In the genomic region with DNA sequence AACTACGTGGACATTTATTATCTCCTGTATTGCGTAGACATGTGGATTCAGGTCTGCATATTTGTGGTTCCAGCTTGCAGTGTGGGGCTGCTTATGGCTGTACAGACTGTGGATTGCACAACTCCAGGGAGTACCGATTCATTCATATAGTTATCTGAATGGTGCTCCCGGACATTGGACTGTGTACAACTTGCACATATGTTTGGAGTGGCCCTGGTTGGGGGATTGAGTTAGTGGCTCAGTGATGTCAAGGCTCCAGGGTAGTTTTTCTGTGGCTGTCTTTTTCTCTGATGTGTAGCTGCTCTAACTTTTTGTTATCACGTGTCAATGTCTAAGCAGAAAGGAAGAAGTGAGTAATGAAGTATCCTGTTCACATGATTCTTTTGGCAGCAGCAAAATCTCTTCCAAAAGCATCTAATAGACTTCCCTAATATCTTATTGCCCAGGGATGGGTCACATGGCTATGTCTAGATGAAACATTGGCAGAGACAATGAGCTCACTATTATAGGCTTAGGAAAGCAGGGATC, we compare ENCODE assay signal across 8 cellular contexts. TPM values are rescaled to one million over a fixed set of nuclear protein-coding genes. Genes with fewer than 3 reads are reported as not detected.
DNase-seq lines count a peak whose midpoint lies in the region; TF ChIP-seq lines count a peak whose summit lies in the region.

No MANE protein-coding gene starts in this region.

- no peaks in the 10 kb centered on the region for H3K79me2 ChIP-seq in osteoblast (ENCODE audit: insufficient read depth, low read length)
- H3K79me2 ChIP-seq in OCI-LY7 (ENCODE audit: insufficient read depth, low read depth, low read length): no peaks in the 10 kb centered on the region

- H3K36me3 ChIP-seq in osteoblast (ENCODE audit: insufficient read depth, low read length) (no peaks in the 10 kb centered on the region), OCI-LY7 (ENCODE audit: insufficient read depth, low read length) (no peaks in the 10 kb centered on the region)

- no peaks in the 10 kb centered on the region for H3K9me2 ChIP-seq in OCI-LY7 (ENCODE audit: insufficient read depth, low read length)

- H4K20me1 ChIP-seq in osteoblast (ENCODE audit: insufficient read depth, low read length) (no peaks in the 10 kb centered on the region), OCI-LY7 (ENCODE audit: insufficient read depth, low read length) (no peaks in the 10 kb centered on the region)

- intact Hi-C loops in OCI-LY7 (cut with micrococcal nuclease; ENCODE audit: unreplicated experiment): no loop called here

- H3K4me3 ChIP-seq in osteoblast (ENCODE audit: insufficient read depth, low read length) (peak overlapping the region; percentile 13), OCI-LY7 (ENCODE audit: low read depth, low read length, poor library complexity, severe bottlenecking) (no peak overlapping the region)

- H3K4me2 ChIP-seq in osteoblast (ENCODE audit: insufficient read depth, low read length) (peak overlapping the region; percentile 61), OCI-LY7 (ENCODE audit: low read length) (no peak overlapping the region)

- TF ChIP-seq CTCF in osteoblast (IDR thresholded peaks at IDR 0.05; ENCODE audit: extremely low read depth, low read depth, low read length) (no peak), OCI-LY7 (conservative IDR thresholded peaks at IDR 0.05; ENCODE audit: low read length) (no peak)

- CTCF ChIA-PET in OCI-LY7 (lab: Charles Lee; ENCODE audit: unreplicated experiment): no interaction called here

- H3K4me1 ChIP-seq in osteoblast (ENCODE audit: insufficient read depth, low read length) (peaks cover 54% of the 10 kb centered on the region), OCI-LY7 (ENCODE audit: insufficient read depth, low read length, poor library complexity, severe bottlenecking) (peaks cover 12% of the 10 kb centered on the region)

- POLR2A ChIA-PET in OCI-LY7 (lab: Charles Lee): no interaction called here

- BruUV-seq in OCI-LY7 (replicated peaks; lab: Mats Ljungman, UMichigan): no TSS peak

- no peaks in the 10 kb centered on the region for H3K9me3 ChIP-seq in osteoblast (ENCODE audit: low read depth, low read length)
- no peaks in the 10 kb centered on the region for H3K9me3 ChIP-seq in OCI-LY7 (ENCODE audit: low read length)

- DNase-seq in Caki2 (ENCODE audit: low read depth): peak; percentile 64
- DNase-seq in NCI-H226: peak; percentile 99
- DNase-seq in epithelial cell of prostate (ENCODE audit: low read depth, low spot score): peak; percentile 78
- peak; percentile 84 for DNase-seq in osteoblast (ENCODE audit: insufficient read length, low spot score, missing footprints)
- DNase-seq in activated CD8-positive, alpha-beta memory T cell treated with anti-CD3 and anti-CD28 coated beads, Interleukin-2, amount 50 U/mL, for 48 hours: no peak
- no peak for DNase-seq in OCI-LY7 (ENCODE audit: low spot score)
- no peak for DNase-seq in stimulated activated naive CD4-positive, alpha-beta T cell treated with Interleukin-2 at 50 U/mL for 16 hours (lab: John Stamatoyannopoulos, UW)
- no peak for DNase-seq in dedifferentiated amniotic fluid mesenchymal stem cell (ENCODE audit: extremely low spot score)

- peak overlapping the region; percentile 45 for H2AFZ ChIP-seq in osteoblast (ENCODE audit: low read length)
- no peak overlapping the region for H2AFZ ChIP-seq in OCI-LY7 (ENCODE audit: low read length)

- H3K27ac ChIP-seq in epithelial cell of prostate (peak overlapping the region; percentile 84), osteoblast (ENCODE audit: low read depth, low read length) (peak overlapping the region; percentile 84), OCI-LY7 (ENCODE audit: low read depth, low read length, poor library complexity, severe bottlenecking) (no peak overlapping the region)

- in situ Hi-C loops in Caki2 (cut with HindIII; ENCODE audit: low pct_unique_long_range_greater_than_20kb, low sequenced_read_pairs): loop anchor here (25.0 kb wide), 1 partner anchor 167 kb away; no protein-coding TSS in a partner anchor

- H3K27me3 ChIP-seq in osteoblast (ENCODE audit: insufficient read depth, low read length): no peaks in the 10 kb centered on the region

RNA-seq across cellular contexts. Expression of a gene that starts 15.8 kb away (rescaled TPM):
- total RNA-seq in Caki2 (2014; rRNA removed; shearing (Covaris generic); ENCODE audit: low replicate concordance): 0.78 and 6.5 TPM in 2 replicates
- total RNA-seq in osteoblast (2.2 and 2.7 TPM in 2 replicates), OCI-LY7 (2022) (0.25 and 1.1 TPM in 2 replicates)
- 3.0 and 4.0 TPM in 2 replicates for total RNA-seq in OCI-LY7 (2014; rRNA removed; shearing (Covaris generic))

Comparison
In these comparisons a context has a peak if more than half of its experiments do, and no peak if none do; other contexts are left out.
1. DNase-seq: peak in Caki2 (single experiment), NCI-H226 (single experiment), epithelial cell of prostate (single experiment) and osteoblast (single experiment); none in activated CD8-positive, alpha-beta memory T cell treated with anti-CD3 and anti-CD28 coated beads, Interleukin-2, amount 50 U/mL, for 48 hours (single experiment), OCI-LY7 (single experiment), stimulated activated naive CD4-positive, alpha-beta T cell treated with Interleukin-2 at 50 U/mL for 16 hours (single experiment) and dedifferentiated amniotic fluid mesenchymal stem cell (single experiment).